In the genomic region with DNA sequence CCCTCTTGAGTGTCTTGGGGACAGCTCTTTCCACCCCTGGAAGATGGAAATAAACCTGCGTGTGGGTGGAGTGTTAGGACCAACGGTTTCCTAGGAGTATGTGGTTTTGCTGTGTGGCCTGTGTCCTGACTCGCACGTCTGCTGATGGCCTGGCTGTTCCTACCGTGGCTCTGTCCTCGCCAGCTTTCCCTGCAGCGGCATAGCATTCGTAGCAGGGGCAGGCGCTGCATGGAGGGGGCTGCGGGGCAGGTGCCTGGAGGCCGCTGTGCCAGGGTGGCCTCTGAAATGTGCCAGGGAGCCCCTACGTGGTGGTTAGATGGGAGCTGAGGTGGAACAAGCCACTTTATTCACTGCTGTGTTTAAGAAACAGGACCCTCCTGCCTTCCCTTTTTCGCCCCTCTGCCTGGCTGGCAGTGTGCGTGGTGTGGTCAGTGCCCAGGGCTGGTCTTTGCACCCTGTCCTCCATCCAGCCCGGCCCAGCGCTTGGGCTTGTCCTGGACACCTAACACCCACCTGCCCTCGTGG, we compare ENCODE assay signal across 1 cellular context.
TF ChIP-seq lines count a peak whose summit lies in the region.

No MANE protein-coding gene starts in this region.

TF ChIP-seq in IMR-90, 13 proteins besides CTCF, POLR2A, EP300 and RAD21:
- no peak for TF ChIP-seq RFX5 (IDR thresholded peaks at IDR 0.05; ENCODE audit: low read depth, low read length)
- no peak for TF ChIP-seq CEBPB (IDR thresholded peaks at IDR 0.05; ENCODE audit: low read depth, low read length)
- TF ChIP-seq RCOR1 (IDR thresholded peaks at IDR 0.05; ENCODE audit: insufficient replicate concordance, low read length) = no peak
- TF ChIP-seq BHLHE40 (IDR thresholded peaks at IDR 0.05; ENCODE audit: low read depth, low read length) = no peak
- no peak for TF ChIP-seq MAZ (IDR thresholded peaks at IDR 0.05; ENCODE audit: borderline replicate concordance, low read depth, low read length)
- TF ChIP-seq CHD1 (IDR thresholded peaks at IDR 0.05; ENCODE audit: low read depth, low read length) = no peak
- no peak for TF ChIP-seq FOS (IDR thresholded peaks at IDR 0.05; ENCODE audit: low read depth, low read length)
- no peak for TF ChIP-seq MAFK (IDR thresholded peaks at IDR 0.05; ENCODE audit: low read depth, low read length)
- no peak for TF ChIP-seq SMC3 (IDR thresholded peaks at IDR 0.05; ENCODE audit: low read depth, low read length)
- no peak for TF ChIP-seq MXI1 (IDR thresholded peaks at IDR 0.05; ENCODE audit: borderline replicate concordance, low read depth, low read length)
- TF ChIP-seq NFE2L2 (IDR thresholded peaks at IDR 0.05; ENCODE audit: low read depth, low read length) = no peak
- TF ChIP-seq, protein P1, sequence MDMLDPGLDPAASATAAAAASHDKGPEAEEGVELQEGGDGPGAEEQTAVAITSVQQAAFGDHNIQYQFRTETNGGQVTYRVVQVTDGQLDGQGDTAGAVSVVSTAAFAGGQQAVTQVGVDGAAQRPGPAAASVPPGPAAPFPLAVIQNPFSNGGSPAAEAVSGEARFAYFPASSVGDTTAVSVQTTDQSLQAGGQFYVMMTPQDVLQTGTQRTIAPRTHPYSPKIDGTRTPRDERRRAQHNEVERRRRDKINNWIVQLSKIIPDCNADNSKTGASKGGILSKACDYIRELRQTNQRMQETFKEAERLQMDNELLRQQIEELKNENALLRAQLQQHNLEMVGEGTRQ (IDR thresholded peaks at IDR 0.05; ENCODE audit: low read depth, low read length) = no peak
- TF ChIP-seq, protein P2, sequence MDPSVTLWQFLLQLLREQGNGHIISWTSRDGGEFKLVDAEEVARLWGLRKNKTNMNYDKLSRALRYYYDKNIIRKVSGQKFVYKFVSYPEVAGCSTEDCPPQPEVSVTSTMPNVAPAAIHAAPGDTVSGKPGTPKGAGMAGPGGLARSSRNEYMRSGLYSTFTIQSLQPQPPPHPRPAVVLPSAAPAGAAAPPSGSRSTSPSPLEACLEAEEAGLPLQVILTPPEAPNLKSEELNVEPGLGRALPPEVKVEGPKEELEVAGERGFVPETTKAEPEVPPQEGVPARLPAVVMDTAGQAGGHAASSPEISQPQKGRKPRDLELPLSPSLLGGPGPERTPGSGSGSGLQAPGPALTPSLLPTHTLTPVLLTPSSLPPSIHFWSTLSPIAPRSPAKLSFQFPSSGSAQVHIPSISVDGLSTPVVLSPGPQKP (IDR thresholded peaks at IDR 0.05; ENCODE audit: borderline replicate concordance, low read depth, low read length) = no peak
TF ChIP-seq in IMR-90: peak in this region for 0.
